ENCODE assay signal across 20 cellular contexts in the genomic region with DNA sequence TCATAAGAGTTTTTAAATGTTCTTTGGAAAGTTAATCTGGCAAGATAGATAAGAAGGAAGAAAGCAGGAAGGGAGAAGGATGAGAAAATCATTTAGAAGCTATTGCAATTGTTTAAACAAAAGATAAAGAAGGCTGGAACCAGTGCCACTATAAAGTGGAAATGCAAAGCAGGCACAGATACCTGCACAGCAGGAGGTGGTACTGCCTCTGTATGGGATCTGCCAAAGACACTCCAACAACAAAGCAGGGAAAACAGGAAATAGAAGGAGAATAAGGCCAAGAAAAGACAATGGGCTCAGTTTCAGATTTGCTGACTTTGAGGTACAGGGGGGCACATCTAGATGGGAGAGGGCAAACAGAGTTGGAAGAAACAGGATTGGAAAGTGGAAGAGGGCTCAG.
A peak's percentile ranks its signal among the peaks of the same experiment; 100 is the strongest.
DNase-seq lines count a peak whose midpoint lies in the region; ATAC-seq and TF ChIP-seq lines count a peak whose summit lies in the region.
"Had no signal": no experiment of that assay in that cellular context is flagged by ENCODE, and none has a peak within 500 bp of the region (broad histone marks: within the 10 kb centered on the region; RNA-seq: fewer than 3 reads in every experiment).

No MANE protein-coding gene starts in this region.

- H3K4me3 Mint-ChIP-seq in endodermal cell = no peak overlapping the region
- H3K4me3 Mint-ChIP-seq: B cell; CD8-positive, alpha-beta T cell had no signal

- no peak overlapping the region for H3K4me2 ChIP-seq in mesendoderm (ENCODE audit: low read length)

- in situ Hi-C loops in G401 (cut with HindIII; ENCODE audit: low sequenced_read_pairs) = no loop called here

- H3K9me3 Mint-ChIP-seq in endodermal cell = no peaks in the 10 kb centered on the region

- H3K9me3 ChIP-seq in A673 (ENCODE audit: low read depth, low read length, poor library complexity, severe bottlenecking) (no peaks in the 10 kb centered on the region), MG63 (no peaks in the 10 kb centered on the region), endodermal cell (ENCODE audit: control insufficient read depth, low read length) (no peaks in the 10 kb centered on the region)
- H3K9me3 ChIP-seq: HAP-1 had no signal

- DNase-seq in A673 (ENCODE audit: low spot score) (peak; percentile 14), MG63 (peak; percentile 4), endodermal cell (peak; percentile 63), mesendoderm (peak; percentile 76), erythroblast (lab: John Stamatoyannopoulos, UW) (no peak), G401 (ENCODE audit: low spot score) (no peak)
- DNase-seq: 8988T; CD8-positive, alpha-beta T cell; COR-L47; DMS 273 treated with DMSO at 0.1 percent for 48 hours; DMS53; DND-41; EL; GDM1 had no signal

- H3K79me2 ChIP-seq in mesendoderm (ENCODE audit: control insufficient read depth, insufficient read depth, low read length) = no peaks in the 10 kb centered on the region

- no peak overlapping the region for H3K23ac ChIP-seq in mesendoderm (ENCODE audit: low read length)

- POLR2A ChIA-PET in A673 (lab: Charles Lee; ENCODE audit: low non-redundant PET) = interaction anchor here (0.6 kb wide), 1 partner anchor 555 kb away, joined by 3 read pairs; no protein-coding TSS in a partner anchor

- H3K4me1 Mint-ChIP-seq in endodermal cell = peaks cover 20% of the 10 kb centered on the region
- H3K4me1 Mint-ChIP-seq: B cell had no signal

- no peak overlapping the region for H2BK120ac ChIP-seq in mesendoderm (ENCODE audit: low read depth, low read length)

- no TSS peak for BruUV-seq in A673 (replicated peaks; lab: Mats Ljungman, UMichigan)

- no peaks in the 10 kb centered on the region for H3K36me3 ChIP-seq in A673 (ENCODE audit: insufficient read depth, low read length, poor library complexity, severe bottlenecking)
- peaks cover 35% of the 10 kb centered on the region for H3K36me3 ChIP-seq in MG63
- H3K36me3 ChIP-seq in endodermal cell (ENCODE audit: control insufficient read depth, insufficient read depth, low read length) = no peaks in the 10 kb centered on the region
- no peaks in the 10 kb centered on the region for H3K36me3 ChIP-seq in mesendoderm (ENCODE audit: control insufficient read depth, insufficient read depth, low read length)
- H3K36me3 ChIP-seq: BLaER1 treated with 17β-estradiol and CSF1 and Interleukin-3, amounts not matched to agents 10 nM and 100 nM; HAP-1 had no signal

- H3K4me3 ChIP-seq in A673 (ENCODE audit: low read depth, low read length, poor library complexity, severe bottlenecking) (no peak overlapping the region), MG63 (no peak overlapping the region), endodermal cell (ENCODE audit: low read length) (no peak overlapping the region), mesendoderm (ENCODE audit: low read length) (no peak overlapping the region)
- H3K4me3 ChIP-seq: BLaER1 treated with 17β-estradiol and CSF1 and Interleukin-3, amounts not matched to agents 10 nM and 100 nM; HAP-1 had no signal

- H2BK15ac ChIP-seq in mesendoderm (replicated peaks; ENCODE audit: low read depth) = no peak overlapping the region

- H3K18ac ChIP-seq in mesendoderm (ENCODE audit: low read length) = peak overlapping the region; percentile 40

- H4K5ac ChIP-seq in mesendoderm (ENCODE audit: low read length) = no peak overlapping the region

- H3K9ac ChIP-seq in endodermal cell (ENCODE audit: extremely low read depth, low read length, poor library complexity, severe bottlenecking) (no peak overlapping the region), mesendoderm (ENCODE audit: low read length) (no peak overlapping the region)
- H3K9ac ChIP-seq: BLaER1 treated with 17β-estradiol and CSF1 and Interleukin-3, amounts not matched to agents 10 nM and 100 nM had no signal

- no peak overlapping the region for H3K27ac ChIP-seq in A673 (ENCODE audit: low read depth, low read length, poor library complexity, severe bottlenecking)
- H3K27ac ChIP-seq in endodermal cell (ENCODE audit: low read depth, low read length) = no peak overlapping the region
- peak overlapping the region; percentile 41 for H3K27ac ChIP-seq in mesendoderm (ENCODE audit: low read depth, low read length)
- H3K27ac ChIP-seq: BLaER1 treated with 17β-estradiol and CSF1 and Interleukin-3, amounts not matched to agents 10 nM and 100 nM; HL-60 had no signal

- no peaks in the 10 kb centered on the region for H3K36me3 Mint-ChIP-seq in endodermal cell (ENCODE audit: low read depth)
- H3K36me3 Mint-ChIP-seq: CD8-positive, alpha-beta T cell had no signal

- CTCF ChIA-PET in A673 (lab: Charles Lee) = no interaction called here

- H2AK5ac ChIP-seq in mesendoderm (ENCODE audit: low read length) = peak overlapping the region; percentile 14

- H2BK5ac ChIP-seq in mesendoderm (ENCODE audit: low read length) = peak overlapping the region; percentile 2

- H3K27me3 ChIP-seq in A673 (replicated peaks; ENCODE audit: insufficient read depth, low read depth, low read length, poor library complexity) (peaks cover 38% of the 10 kb centered on the region), MG63 (no peaks in the 10 kb centered on the region), endodermal cell (ENCODE audit: control insufficient read depth, insufficient read depth, low read length, poor library complexity, severe bottlenecking) (no peaks in the 10 kb centered on the region), mesendoderm (ENCODE audit: insufficient read depth, low read length, poor library complexity) (no peaks in the 10 kb centered on the region)
- H3K27me3 ChIP-seq: BLaER1 treated with 17β-estradiol and CSF1 and Interleukin-3, amounts not matched to agents 10 nM and 100 nM had no signal

- H3K27me3 Mint-ChIP-seq in endodermal cell (ENCODE audit: insufficient read depth) = peaks cover 4% of the 10 kb centered on the region
- H3K27me3 Mint-ChIP-seq: B cell had no signal

- ATAC-seq in HG03378 (IDR thresholded peaks at IDR 0.05; ENCODE audit: unreplicated experiment) (no peak), HG03095 (IDR thresholded peaks at IDR 0.05; ENCODE audit: unreplicated experiment) (no peak)
- ATAC-seq: CD8-positive, alpha-beta T cell had no signal

- no peak for TF ChIP-seq POLR2A in erythroblast (IDR thresholded peaks at IDR 0.05; ENCODE audit: low read length)

- H3K79me1 ChIP-seq in mesendoderm (ENCODE audit: low read length) = no peaks in the 10 kb centered on the region

- H3K4me1 ChIP-seq in A673 (ENCODE audit: insufficient read depth, low read length, poor library complexity, severe bottlenecking) = no peaks in the 10 kb centered on the region
- H3K4me1 ChIP-seq in endodermal cell (ENCODE audit: control insufficient read depth, insufficient read depth, low read length) = no peaks in the 10 kb centered on the region
- peaks cover 9% of the 10 kb centered on the region for H3K4me1 ChIP-seq in mesendoderm (ENCODE audit: control insufficient read depth, low read depth, low read length)
- H3K4me1 ChIP-seq: HAP-1 had no signal

- H3K56ac ChIP-seq in mesendoderm (ENCODE audit: low read length) = peak overlapping the region; percentile 17

- H3K27ac Mint-ChIP-seq in endodermal cell = no peak overlapping the region
- H3K27ac Mint-ChIP-seq: B cell; CD8-positive, alpha-beta T cell had no signal

- H4K8ac ChIP-seq in mesendoderm (ENCODE audit: low read depth, low read length) = no peak overlapping the region

- no peak overlapping the region for H3K4ac ChIP-seq in mesendoderm (ENCODE audit: low read depth, low read length)

- TF ChIP-seq CTCF in A673 (conservative IDR thresholded peaks at IDR 0.05; ENCODE audit: low read depth, low read length) = no peak
- no peak for TF ChIP-seq CTCF in endodermal cell (conservative IDR thresholded peaks at IDR 0.05)

- intact Hi-C loops in A673 (cut with micrococcal nuclease; ENCODE audit: unreplicated experiment) = no loop called here

Comparison
In these comparisons a context has a peak if more than half of its experiments do, and no peak if none do; other contexts are left out.
1. DNase-seq: peak in A673 (single experiment), MG63 (single experiment), endodermal cell (single experiment) and mesendoderm (single experiment); none in erythroblast (0 of 2) and G401 (single experiment).